ENCODE assay signal across 15 cellular contexts in the genomic region with DNA sequence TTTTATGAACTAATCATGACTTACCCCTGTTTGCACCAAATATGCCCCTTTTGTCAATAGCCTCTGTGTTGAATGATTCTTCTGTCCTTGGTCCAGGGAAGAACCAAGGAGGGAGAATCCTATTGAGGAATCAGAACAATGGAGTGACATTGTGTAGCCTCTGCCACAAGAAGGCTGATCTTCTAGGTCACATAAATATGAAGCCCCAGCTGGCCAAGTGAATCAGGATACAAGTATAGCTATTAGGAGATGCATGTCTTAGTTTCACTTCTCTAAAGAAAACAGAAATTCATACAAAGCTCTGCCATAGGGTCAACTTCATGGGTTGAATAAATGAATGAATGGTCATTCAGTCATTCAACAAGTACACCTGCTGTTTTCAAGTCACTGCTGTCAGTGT.
"Had no signal": no experiment of that assay in that cellular context is flagged by ENCODE, and none has a peak within 500 bp of the region (broad histone marks: within the 10 kb centered on the region; RNA-seq: fewer than 3 reads in every experiment).

No MANE protein-coding gene starts in this region.

- H3K36me3 Mint-ChIP-seq: activated naive CD4-positive, alpha-beta T cell treated with anti-CD3 and anti-CD28 coated beads, Interleukin-2, amount 10 ng/mL, durations not matched to agents 7 days and 5 days; stimulated activated memory B cell treated with anti-CD40 and anti-IgM and Interleukin-4, amounts not matched to agents 10 μg/mL and 1 μg/mL and 100 μg/mL, for 72 hours; WTC11 had no signal

- H3K27ac ChIP-seq: cardiac muscle cell, lower lobe of right lung, spleen, suprapubic skin had no signal

- H3K9me3 ChIP-seq: lower lobe of right lung, spleen, suprapubic skin had no signal

- FAIRE-seq: colon had no signal

- H3K4me1 Mint-ChIP-seq: activated CD4-positive, alpha-beta T cell treated with anti-CD3 and anti-CD28 coated beads, Interleukin-2, amount 10 ng/mL, durations not matched to agents 24 days and 14 days; activated naive CD4-positive, alpha-beta T cell treated with anti-CD3 and anti-CD28 coated beads, Interleukin-2, amount 10 ng/mL, durations not matched to agents 7 days and 5 days; naive thymus-derived CD4-positive, alpha-beta T cell; stimulated activated memory B cell treated with anti-CD40 and anti-IgM and Interleukin-4, amounts not matched to agents 10 μg/mL and 1 μg/mL and 100 μg/mL, for 72 hours; WTC11 had no signal

- DNase-seq: activated CD4-positive, alpha-beta T cell treated with anti-CD3 and anti-CD28 coated beads, Interleukin-2, amount 10 ng/mL, durations not matched to agents 24 days and 14 days; activated CD8-positive, alpha-beta memory T cell treated with anti-CD3 and anti-CD28 coated beads for 24 hours; activated naive CD4-positive, alpha-beta T cell treated with anti-CD3 and anti-CD28 coated beads, Interleukin-2, amount 10 ng/mL, durations not matched to agents 7 days and 5 days; effector CD4-positive, alpha-beta T cell; lower lobe of right lung; naive thymus-derived CD4-positive, alpha-beta T cell; posterior cingulate gyrus; right cardiac atrium; spleen; stimulated activated CD4-positive, alpha-beta T cell treated with anti-CD3 and anti-CD28 coated beads, Interleukin-1b, Interleukin-23, amount 100 ng/mL, for 48 hours had no signal

- H3K27me3 ChIP-seq: cardiac muscle cell, suprapubic skin had no signal

- H3K27me3 Mint-ChIP-seq: activated CD4-positive, alpha-beta T cell treated with anti-CD3 and anti-CD28 coated beads, Interleukin-2, amount 10 ng/mL, durations not matched to agents 24 days and 14 days; activated naive CD4-positive, alpha-beta T cell treated with anti-CD3 and anti-CD28 coated beads, Interleukin-2, amount 10 ng/mL, durations not matched to agents 7 days and 5 days; stimulated activated memory B cell treated with anti-CD40 and anti-IgM and Interleukin-4, amounts not matched to agents 10 μg/mL and 1 μg/mL and 100 μg/mL, for 72 hours had no signal

- ATAC-seq: lower lobe of right lung; naive thymus-derived CD4-positive, alpha-beta T cell; right cardiac atrium; stimulated activated memory B cell treated with anti-CD40 and anti-IgM and Interleukin-4, amounts not matched to agents 10 μg/mL and 1 μg/mL and 100 μg/mL, for 72 hours; WTC11 had no signal

- H3K27ac Mint-ChIP-seq: activated CD4-positive, alpha-beta T cell treated with anti-CD3 and anti-CD28 coated beads, Interleukin-2, amount 10 ng/mL, durations not matched to agents 24 days and 14 days; activated naive CD4-positive, alpha-beta T cell treated with anti-CD3 and anti-CD28 coated beads, Interleukin-2, amount 10 ng/mL, durations not matched to agents 7 days and 5 days; naive thymus-derived CD4-positive, alpha-beta T cell; stimulated activated memory B cell treated with anti-CD40 and anti-IgM and Interleukin-4, amounts not matched to agents 10 μg/mL and 1 μg/mL and 100 μg/mL, for 72 hours; WTC11 had no signal

- H3K4me3 ChIP-seq: cardiac muscle cell, lower lobe of right lung, spleen, suprapubic skin had no signal

- H3K36me3 ChIP-seq: cardiac muscle cell, lower lobe of right lung, spleen, suprapubic skin had no signal

- H3K4me3 Mint-ChIP-seq: activated CD4-positive, alpha-beta T cell treated with anti-CD3 and anti-CD28 coated beads, Interleukin-2, amount 10 ng/mL, durations not matched to agents 24 days and 14 days; activated naive CD4-positive, alpha-beta T cell treated with anti-CD3 and anti-CD28 coated beads, Interleukin-2, amount 10 ng/mL, durations not matched to agents 7 days and 5 days; naive thymus-derived CD4-positive, alpha-beta T cell; stimulated activated memory B cell treated with anti-CD40 and anti-IgM and Interleukin-4, amounts not matched to agents 10 μg/mL and 1 μg/mL and 100 μg/mL, for 72 hours; WTC11 had no signal
